Comparison of ENCODE assay signal across 18 cellular contexts in genomic region chr9:83535736-83536135, GRCh38.
"Had no signal": no experiment of that assay in that cellular context is flagged by ENCODE, and none has a peak within 500 bp of the region (broad histone marks: within the 10 kb centered on the region; RNA-seq: fewer than 3 reads in every experiment).

No MANE protein-coding gene starts in this region.

- DNase-seq: activated CD4-positive, alpha-beta T cell treated with anti-CD3 and anti-CD28 coated beads, Interleukin-2, amount 50 U/mL, for 4 hours; activated CD4-positive, CD25-positive, alpha-beta regulatory T cell treated with anti-CD3 and anti-CD28 coated beads, Interleukin-2, amount 50 U/mL, for 72 hours; activated CD8-positive, alpha-beta memory T cell treated with anti-CD3 and anti-CD28 coated beads, Interleukin-2, amount 10 ng/mL, durations not matched to agents 7 days and 5 days; activated effector memory CD4-positive, alpha-beta T cell treated with anti-CD3 and anti-CD28 coated beads, Interleukin-2, amount 50 U/mL, for 16 hours; activated T-cell treated with anti-CD3 and anti-CD28 coated beads, Interleukin-2, amount 50 U/mL, for 24 hours; amniotic stem cell; body of pancreas; cerebellar nuclear complex; endodermal cell; left colon; naive B cell; spleen; stimulated activated CD4-positive, alpha-beta T cell treated with anti-CD3 and anti-CD28 coated beads, Interleukin-1b, Interleukin-23, amount 100 ng/mL, for 48 hours had no signal

- H3K36me3 Mint-ChIP-seq: activated CD8-positive, alpha-beta memory T cell treated with anti-CD3 and anti-CD28 coated beads, Interleukin-2, amount 10 ng/mL, durations not matched to agents 7 days and 5 days; activated naive CD4-positive, alpha-beta T cell treated with anti-CD3 and anti-CD28 coated beads, Interleukin-2, amount 50 U/mL, for 72 hours; stimulated activated memory B cell treated with anti-CD40 and anti-IgM and Interleukin-4, amounts not matched to agents 10 μg/mL and 1 μg/mL and 100 μg/mL, for 72 hours had no signal

- ATAC-seq: activated CD8-positive, alpha-beta memory T cell treated with anti-CD3 and anti-CD28 coated beads, Interleukin-2, amount 10 ng/mL, durations not matched to agents 7 days and 5 days; activated naive CD4-positive, alpha-beta T cell treated with anti-CD3 and anti-CD28 coated beads, Interleukin-2, amount 50 U/mL, for 72 hours; body of pancreas; left colon; sciatic nerve; stimulated activated memory B cell treated with anti-CD40 and anti-IgM and Interleukin-4, amounts not matched to agents 10 μg/mL and 1 μg/mL and 100 μg/mL, for 72 hours had no signal

- H3K9me3 Mint-ChIP-seq: activated naive CD4-positive, alpha-beta T cell treated with anti-CD3 and anti-CD28 coated beads, Interleukin-2, amount 50 U/mL, for 72 hours; activated T-cell treated with anti-CD3 and anti-CD28 coated beads, Interleukin-2, amount 50 U/mL, for 24 hours; dendritic cell treated with granulocyte-macrophage colony-stimulating factor and Interleukin-4, amounts not matched to agents 40 ng/mL and 50 ng/mL, for 4 days; endodermal cell; stimulated activated memory B cell treated with anti-CD40 and anti-IgM and Interleukin-4, amounts not matched to agents 10 μg/mL and 1 μg/mL and 100 μg/mL, for 72 hours; T-helper 2 cell treated with Interferon-gamma antibody and Interleukin-4, amounts not matched to agents 5 μg/mL and 100 μg/mL, for 36 hours had no signal

- H3K27ac Mint-ChIP-seq: activated CD8-positive, alpha-beta memory T cell treated with anti-CD3 and anti-CD28 coated beads, Interleukin-2, amount 10 ng/mL, durations not matched to agents 7 days and 5 days; activated naive CD4-positive, alpha-beta T cell treated with anti-CD3 and anti-CD28 coated beads, Interleukin-2, amount 50 U/mL, for 72 hours; activated T-cell treated with anti-CD3 and anti-CD28 coated beads, Interleukin-2, amount 50 U/mL, for 24 hours; dendritic cell treated with granulocyte-macrophage colony-stimulating factor and Interleukin-4, amounts not matched to agents 40 ng/mL and 50 ng/mL, for 4 days; endodermal cell; naive B cell; stimulated activated memory B cell treated with anti-CD40 and anti-IgM and Interleukin-4, amounts not matched to agents 10 μg/mL and 1 μg/mL and 100 μg/mL, for 72 hours; T-helper 2 cell treated with Interferon-gamma antibody and Interleukin-4, amounts not matched to agents 5 μg/mL and 100 μg/mL, for 36 hours had no signal

- H3K4me3 Mint-ChIP-seq: activated CD8-positive, alpha-beta memory T cell treated with anti-CD3 and anti-CD28 coated beads, Interleukin-2, amount 10 ng/mL, durations not matched to agents 7 days and 5 days; activated T-cell treated with anti-CD3 and anti-CD28 coated beads, Interleukin-2, amount 50 U/mL, for 24 hours; dendritic cell treated with granulocyte-macrophage colony-stimulating factor and Interleukin-4, amounts not matched to agents 40 ng/mL and 50 ng/mL, for 4 days; endodermal cell; stimulated activated memory B cell treated with anti-CD40 and anti-IgM and Interleukin-4, amounts not matched to agents 10 μg/mL and 1 μg/mL and 100 μg/mL, for 72 hours; T-helper 2 cell treated with Interferon-gamma antibody and Interleukin-4, amounts not matched to agents 5 μg/mL and 100 μg/mL, for 36 hours had no signal
